ENCODE assay signal across 8 cellular contexts in the genomic region with DNA sequence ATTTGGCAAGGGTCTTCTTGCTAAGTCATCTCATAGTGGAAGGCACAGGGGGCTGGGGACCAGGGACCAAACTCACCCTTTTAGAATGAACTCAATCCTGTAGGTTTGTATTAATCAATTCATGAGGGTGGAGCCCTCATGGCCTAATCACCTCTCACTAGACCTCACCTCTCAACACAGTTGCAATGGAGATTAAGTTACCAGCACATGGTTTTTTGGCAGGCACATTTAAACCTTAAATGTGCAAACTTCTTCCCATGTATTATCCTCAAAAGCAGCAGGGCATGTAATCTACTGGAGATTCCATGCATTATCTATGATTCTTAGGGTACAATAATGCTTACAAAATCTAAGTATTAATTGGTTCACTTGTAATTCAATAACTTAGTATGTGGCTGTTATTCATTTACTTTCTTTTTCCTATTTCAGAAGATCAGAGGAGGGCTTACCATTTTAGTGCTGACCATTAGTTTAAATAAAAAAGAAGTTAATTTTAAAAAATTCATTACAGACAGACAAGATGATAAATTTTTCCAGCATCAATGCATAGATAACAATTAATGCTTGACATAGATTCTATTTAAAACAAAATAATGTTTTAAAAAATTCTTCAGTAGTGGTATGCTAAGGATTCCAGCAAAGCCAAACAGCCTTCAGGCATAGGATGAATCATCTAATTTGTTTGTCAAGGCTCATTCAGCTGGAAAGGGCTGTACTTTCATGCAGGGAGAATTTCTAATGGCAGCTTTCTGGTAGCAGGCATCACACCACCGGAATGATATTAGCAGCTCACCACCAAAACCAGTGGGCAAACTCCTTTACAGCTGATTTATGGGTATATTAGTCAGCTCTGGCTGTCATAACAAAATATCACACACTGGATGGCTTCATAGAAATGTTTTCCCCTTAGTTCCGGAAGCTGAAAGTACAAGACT.
A peak's percentile ranks its signal among the peaks of the same experiment; 100 is the strongest.
DNase-seq lines count a peak whose midpoint lies in the region; ATAC-seq and TF ChIP-seq lines count a peak whose summit lies in the region.
"Had no signal": no experiment of that assay in that cellular context is flagged by ENCODE, and none has a peak within 500 bp of the region (broad histone marks: within the 10 kb centered on the region; RNA-seq: fewer than 3 reads in every experiment).

No MANE protein-coding gene starts in this region.

- H3K9me3 ChIP-seq in GM23248 (ENCODE audit: low read depth) (no peaks in the 10 kb centered on the region), esophagus squamous epithelium (no peaks in the 10 kb centered on the region), H9 (ENCODE audit: control insufficient read depth, low read depth, low read length) (no peaks in the 10 kb centered on the region)

- peaks cover 37% of the 10 kb centered on the region for H3K27me3 ChIP-seq in GM23248 (replicated peaks; ENCODE audit: insufficient read depth)
- H3K27me3 ChIP-seq in esophagus squamous epithelium: peaks cover 0 to 3% (median 0%) of the 10 kb centered on the region in 4 donors
- no peaks in the 10 kb centered on the region for H3K27me3 ChIP-seq in H9 (ENCODE audit: insufficient read depth, low read length)

- H2BK20ac ChIP-seq in H9 (ENCODE audit: low read depth, low read length, poor library complexity, severe bottlenecking): no peak overlapping the region

- 0 out of 2 replicates have a peak, but pooled peaks cover 3% of the 10 kb centered on the region for H3K27me3 Mint-ChIP-seq in H9 (ENCODE audit: low read depth)

- H3K4me3 Mint-ChIP-seq in H9: no peak overlapping the region

- no peak overlapping the region for H3K4ac ChIP-seq in H9 (ENCODE audit: low read depth, low read length)

- peak overlapping the region; percentile 84 for H3K4me2 ChIP-seq in GM23248 (ENCODE audit: unreplicated experiment)
- no peak overlapping the region for H3K4me2 ChIP-seq in H9 (ENCODE audit: insufficient read depth, insufficient read length, low read length)

- no peak overlapping the region for H3K14ac ChIP-seq in H9 (ENCODE audit: insufficient read depth, low read length)

- intact Hi-C loops in esophagus squamous epithelium (cut with DNase I): no loop called here

- H3K36me3 ChIP-seq in GM23248 (ENCODE audit: low read depth): no peaks in the 10 kb centered on the region
- no peaks in the 10 kb centered on the region for H3K36me3 ChIP-seq in esophagus squamous epithelium

- TF ChIP-seq POLR2A in esophagus squamous epithelium (IDR thresholded peaks at IDR 0.05): no peak

- H3K56ac ChIP-seq in H9 (ENCODE audit: insufficient read length, low read depth, low read length): no peak overlapping the region

- TF ChIP-seq CTCF in esophagus squamous epithelium (IDR thresholded peaks at IDR 0.05): no peak
- no peak for TF ChIP-seq CTCF in retinal pigment epithelial cell (conservative IDR thresholded peaks at IDR 0.05; ENCODE audit: low read depth, low read length)
- TF ChIP-seq CTCF in H9 (conservative IDR thresholded peaks at IDR 0.05): no peak

- H4K8ac ChIP-seq in H9 (replicated peaks; ENCODE audit: insufficient read length, low read depth, low read length): no peak overlapping the region

- no peak overlapping the region for H3K27ac ChIP-seq in GM23248
- H3K27ac ChIP-seq in esophagus squamous epithelium: peak overlapping the region; percentile 11 to 61 (median 42)
- H3K27ac ChIP-seq in H9 (ENCODE audit: insufficient read length, low read depth, low read length): no peak overlapping the region

- no peak overlapping the region for H2BK5ac ChIP-seq in H9 (ENCODE audit: insufficient read length, low read length)

- no peaks in the 10 kb centered on the region for H3K36me3 Mint-ChIP-seq in H9 (ENCODE audit: insufficient read depth in 1 of 3, low read depth in 3 of 3)

- no peak overlapping the region for H2BK15ac ChIP-seq in H9 (ENCODE audit: low read depth, low read length)

- ATAC-seq in HG03175 (IDR thresholded peaks at IDR 0.05; ENCODE audit: unreplicated experiment): no peak

- H4K20me1 ChIP-seq in GM23248 (ENCODE audit: insufficient read depth): no peaks in the 10 kb centered on the region
- H4K20me1 ChIP-seq in H9 (ENCODE audit: control insufficient read depth, insufficient read depth, insufficient read length): no peaks in the 10 kb centered on the region

- no peak overlapping the region for H2BK12ac ChIP-seq in H9 (ENCODE audit: insufficient read length, low read depth, low read length)

- 43 to 45% methylated on average over 2 of the region's 2 CpGs for WGBS in GM23248 (ENCODE audit: low coverage in 1 of 2, low lambda C conversion rate in 2 of 2, missing lambda C conversion rate in 2 of 2), 2 experiments
- 26 to 36% methylated on average over 2 of the region's 2 CpGs for WGBS in esophagus squamous epithelium, 2 donors
- no CpG with 5 or more reads among the region's 2 CpGs for WGBS in H9 (ENCODE audit: extremely low coverage, insufficient read length, low lambda C conversion rate)

- H3K79me1 ChIP-seq in H9 (ENCODE audit: insufficient read depth, low read depth, low read length, poor library complexity, severe bottlenecking): no peaks in the 10 kb centered on the region

- H3T11ph ChIP-seq in H9 (ENCODE audit: low read length): no peak overlapping the region

- H2AK5ac ChIP-seq in H9 (ENCODE audit: insufficient read length, low read length): no peak overlapping the region

- DNase-seq in GM23248: peak; percentile 92
- DNase-seq in NCI-H69 (lab: John Stamatoyannopoulos, UW): peak; percentile 82
- no peak for DNase-seq in esophagus squamous epithelium (lab: John Stamatoyannopoulos, UW)
- DNase-seq in retinal pigment epithelial cell (ENCODE audit: low read depth): peak; percentile 86
- no peak for DNase-seq in activated CD8-positive, alpha-beta memory T cell treated with anti-CD3 and anti-CD28 coated beads, Interleukin-2, amount 50 U/mL, for 48 hours
- DNase-seq in H9: no peak
- DNase-seq: NCI-H774 had no signal

- no peaks in the 10 kb centered on the region for H3K4me1 Mint-ChIP-seq in H9

- no peaks in the 10 kb centered on the region for H3K9me3 Mint-ChIP-seq in H9

- H2BK120ac ChIP-seq in H9 (ENCODE audit: low read depth, low read length, poor library complexity, severe bottlenecking): no peak overlapping the region

- peaks cover 29% of the 10 kb centered on the region for H3F3A ChIP-seq in GM23248 (ENCODE audit: insufficient read depth)

- in situ Hi-C loops in GM23248 (cut with MboI): no loop called here

- no peak overlapping the region for H4K5ac ChIP-seq in H9 (ENCODE audit: insufficient read length, low read depth, low read length)

- no peak overlapping the region for H3K23ac ChIP-seq in H9 (ENCODE audit: insufficient read length, low read depth, low read length)

- no peak overlapping the region for H3K4me3 ChIP-seq in GM23248
- no peak overlapping the region for H3K4me3 ChIP-seq in esophagus squamous epithelium
- no peak overlapping the region for H3K4me3 ChIP-seq in retinal pigment epithelial cell (ENCODE audit: low read length)

- no peaks in the 10 kb centered on the region for H3K9me2 ChIP-seq in GM23248 (ENCODE audit: insufficient read depth)

- H3K9ac ChIP-seq in GM23248 (no peak overlapping the region), H9 (ENCODE audit: extremely low read depth, insufficient read length, low read length) (no peak overlapping the region)

- H3K18ac ChIP-seq in H9 (ENCODE audit: insufficient read length, low read depth, low read length): no peak overlapping the region

- H3K27ac Mint-ChIP-seq in H9: no peak overlapping the region; a peak in 1 of 7 replicates

- no peak overlapping the region for H2AFZ ChIP-seq in GM23248
- H2AFZ ChIP-seq in H9 (ENCODE audit: low read length): no peak overlapping the region

- H3K23me2 ChIP-seq in H9 (ENCODE audit: insufficient read length, low read depth, low read length, poor library complexity, severe bottlenecking): no peaks in the 10 kb centered on the region

- peaks cover 18% of the 10 kb centered on the region for H3K4me1 ChIP-seq in GM23248 (ENCODE audit: insufficient read depth)
- peaks cover 18 to 52% (median 26%) of the 10 kb centered on the region in 3 donors for H3K4me1 ChIP-seq in esophagus squamous epithelium
- H3K4me1 ChIP-seq in H9 (ENCODE audit: insufficient read depth, low read length): no peaks in the 10 kb centered on the region

- H4K91ac ChIP-seq in H9 (ENCODE audit: insufficient read length, low read depth, low read length): no peak overlapping the region

- no peaks in the 10 kb centered on the region for H3K79me2 ChIP-seq in GM23248 (ENCODE audit: insufficient read depth)
- no peaks in the 10 kb centered on the region for H3K79me2 ChIP-seq in H9 (ENCODE audit: insufficient read depth, low read length)

Comparison
In these comparisons a context has a peak if more than half of its experiments do, and no peak if none do; other contexts are left out.
1. DNase-seq: peak in GM23248 (single experiment), NCI-H69 (single experiment) and retinal pigment epithelial cell (single experiment); none in esophagus squamous epithelium (single experiment), activated CD8-positive, alpha-beta memory T cell treated with anti-CD3 and anti-CD28 coated beads, Interleukin-2, amount 50 U/mL, for 48 hours (single experiment) and H9 (single experiment).
2. H3K27ac ChIP-seq: peak in esophagus squamous epithelium (4 of 4); none in GM23248 (single experiment) and H9 (single experiment).